8 cellular contexts compared by ENCODE assay signal in genomic region chr1:154220970-154221814, GRCh38. TPM values are rescaled to one million over a fixed set of nuclear protein-coding genes. Genes with fewer than 3 reads are reported as not detected.
DNase-seq lines count a peak whose midpoint lies in the region; ATAC-seq and TF ChIP-seq lines count a peak whose summit lies in the region.

No MANE protein-coding gene starts in this region.

- intact Hi-C loops in Caco-2 (cut with micrococcal nuclease; ENCODE audit: unreplicated experiment) = loop anchor here (1.0 kb wide), 1 partner anchor 35 kb away; no protein-coding TSS in a partner anchor
- intact Hi-C loops in colonic mucosa (cut with DNase I) = no loop called here

- H3K4me1 Mint-ChIP-seq in Caco-2 (ENCODE audit: low read depth, unreplicated experiment) = peaks cover 15% of the 10 kb centered on the region

- H3K4me3 Mint-ChIP-seq in Caco-2 (ENCODE audit: unreplicated experiment) = peak overlapping the region; percentile 94

- no peaks in the 10 kb centered on the region for H3K27me3 Mint-ChIP-seq in Caco-2 (ENCODE audit: insufficient read depth, unreplicated experiment)

- DNase-seq in Caco-2 (peak; percentile 63 to 65), LoVo (ENCODE audit: low spot score) (peak; percentile 29), colonic mucosa (peak; percentile 59)
- DNase-seq in activated CD4-positive, alpha-beta T cell treated with anti-CD3 and anti-CD28 coated beads for 4 hours = peak; percentile 73 to 83
- DNase-seq in stimulated activated CD4-positive, alpha-beta T cell treated with anti-CD3 and anti-CD28 coated beads, Interleukin-4, amount 100 ng/mL, for 4 hours = peak; percentile 63 to 82

- H3K36me3 Mint-ChIP-seq in Caco-2 (ENCODE audit: insufficient read depth, unreplicated experiment) = peaks cover 66% of the 10 kb centered on the region

- TF ChIP-seq CTCF in Caco-2 (IDR thresholded peaks at IDR 0.05; ENCODE audit: insufficient read depth in 1 of 2, low read depth in 1 of 2, low read length in 1 of 2, severe bottlenecking in 1 of 2, unreplicated experiment in 1 of 2) = no peak
- TF ChIP-seq CTCF in colonic mucosa (IDR thresholded peaks at IDR 0.05) = no peak
- no peak for TF ChIP-seq CTCF in liver (IDR thresholded peaks at IDR 0.05; ENCODE audit: low read depth, low read length, missing input control)

- peak; percentile 17 for ATAC-seq in GM21447 (IDR thresholded peaks at IDR 0.05; ENCODE audit: unreplicated experiment)
- no peak for ATAC-seq in HG03139 (IDR thresholded peaks at IDR 0.05; ENCODE audit: unreplicated experiment)

- H3K27me3 ChIP-seq in Caco-2 (replicated peaks; ENCODE audit: control insufficient read depth, insufficient read depth, low read length) (no peaks in the 10 kb centered on the region), colonic mucosa (no peaks in the 10 kb centered on the region), liver (ENCODE audit: control insufficient read depth in 4 of 4, insufficient read depth in 4 of 4, low read length in 3 of 4) (no peaks in the 10 kb centered on the region)

- H3K9me3 ChIP-seq in Caco-2 (no peaks in the 10 kb centered on the region), colonic mucosa (no peaks in the 10 kb centered on the region), liver (ENCODE audit: control insufficient read depth in 4 of 4, low read length in 3 of 4) (no peaks in the 10 kb centered on the region)

- H3K36me3 ChIP-seq in Caco-2 (ENCODE audit: control insufficient read depth, insufficient read depth, low read length) (peaks cover 4% of the 10 kb centered on the region; the same call in 1 of the 2 replicates), colonic mucosa (no peaks in the 10 kb centered on the region), liver (ENCODE audit: control insufficient read depth in 4 of 4, insufficient read depth in 3 of 4, low read depth in 1 of 4, low read length in 3 of 4) (peaks cover 4 to 5% (median 4%) of the 10 kb centered on the region in 4 donors)

- H3K4me1 ChIP-seq in Caco-2 (peaks cover 31% of the 10 kb centered on the region), colonic mucosa (peaks cover 7% of the 10 kb centered on the region), liver (ENCODE audit: control insufficient read depth in 4 of 4, insufficient read depth in 4 of 4, low read length in 3 of 4) (peaks cover 4 to 34% (median 25%) of the 10 kb centered on the region in 4 donors)

- no peak for TF ChIP-seq RAD21 in liver (IDR thresholded peaks at IDR 0.05)

- WGBS in liver = under 1% methylated on average over 59 of the region's 59 CpGs

- CTCF ChIA-PET in Caco-2 (lab: Charles Lee) = interaction anchor here (1.0 to 1.1 kb wide), 2 partner anchors 22 to 113 kb away, joined by 4 to 7 read pairs; no protein-coding TSS in a partner anchor

- peak overlapping the region; percentile 97 for H3K4me3 ChIP-seq in Caco-2 (ENCODE audit: low read depth, low read length)
- H3K4me3 ChIP-seq in colonic mucosa = peak overlapping the region; percentile 77
- H3K4me3 ChIP-seq in liver (ENCODE audit: low read depth in 1 of 3, low read length in 3 of 3) = peak overlapping the region; percentile 63 to 99 (median 91)

- H3K27ac ChIP-seq in colonic mucosa (peak overlapping the region; percentile 98), liver (ENCODE audit: low read depth in 1 of 2, low read length in 2 of 2) (peak overlapping the region; percentile 88 to 95)

- H3K9ac ChIP-seq in colonic mucosa (ENCODE audit: low read depth in 2 of 2, low read length in 2 of 2) (peak overlapping the region; percentile 93 to 99), liver (ENCODE audit: low read depth in 1 of 2, low read length in 2 of 2) (peak overlapping the region; percentile 80 to 86)

- peak overlapping the region; percentile 99 for H3K27ac Mint-ChIP-seq in Caco-2 (ENCODE audit: unreplicated experiment)

- H3K9me3 Mint-ChIP-seq in Caco-2 (ENCODE audit: unreplicated experiment) = no peaks in the 10 kb centered on the region

- POLR2A ChIA-PET in Caco-2 (lab: Charles Lee) = interaction anchor here (0.6 to 1.5 kb wide), 8 partner anchors 22 to 740 kb away, joined by 3 to 4 read pairs (median 4); partner anchors contain the start of genes CREB3L4 and TPM3

- no TSS peak for BruUV-seq in Caco-2 (replicated peaks; lab: Mats Ljungman, UMichigan)

TF ChIP-seq in liver, 16 proteins besides CTCF, POLR2A, EP300 and RAD21:
- TF ChIP-seq YY1 (IDR thresholded peaks at IDR 0.05) = no peak
- TF ChIP-seq JUND (IDR thresholded peaks at IDR 0.05) = no peak
- TF ChIP-seq EGR1 (IDR thresholded peaks at IDR 0.05; ENCODE audit: low read depth in 2 of 2) = no peak

RNA-seq across cellular contexts. Expression of gene UBAP2L, which starts 0.4 kb away (rescaled TPM):
- total RNA-seq in Caco-2 (2022) = 195 and 198 TPM in 2 replicates
- 100 to 1,000 TPM in 1 of 2 donors, 10 to 100 TPM in 1; 84.8 to 102 TPM for total RNA-seq in colonic mucosa
- total RNA-seq in liver = 10 to 100 TPM; 34.2 to 51.0 TPM
- 10 to 100 TPM; 24.3 to 33.9 TPM for polyA plus RNA-seq in liver

RNA-seq across cellular contexts. Expression of gene CFAP141, which starts 15.1 kb away (rescaled TPM):
- not detected in 2 replicates for total RNA-seq in Caco-2 (2022)
- total RNA-seq in colonic mucosa = not detected
- total RNA-seq in liver = not detected
- not detected for polyA plus RNA-seq in liver

RNA-seq across cellular contexts. Expression of gene TPM3, which starts 29.3 kb away (rescaled TPM):
- total RNA-seq in Caco-2 (2022) (681 and 698 TPM in 2 replicates), colonic mucosa (100 to 1,000 TPM; 502 to 757 TPM), liver (100 to 1,000 TPM in 1 of 2 donors, 10 to 100 TPM in 1; 89.6 to 120 TPM)
- 100 to 1,000 TPM; 105 to 113 TPM for polyA plus RNA-seq in liver

RNA-seq across cellular contexts. Expression of gene HAX1, which starts 51.2 kb away (rescaled TPM):
- 135 and 138 TPM in 2 replicates for total RNA-seq in Caco-2 (2022)
- total RNA-seq in colonic mucosa = 10 to 100 TPM; 53.4 to 83.6 TPM
- 10 to 100 TPM; 37.5 to 59.5 TPM for total RNA-seq in liver
- polyA plus RNA-seq in liver = 10 to 100 TPM; 59.1 to 91.2 TPM
